In the genomic region with DNA sequence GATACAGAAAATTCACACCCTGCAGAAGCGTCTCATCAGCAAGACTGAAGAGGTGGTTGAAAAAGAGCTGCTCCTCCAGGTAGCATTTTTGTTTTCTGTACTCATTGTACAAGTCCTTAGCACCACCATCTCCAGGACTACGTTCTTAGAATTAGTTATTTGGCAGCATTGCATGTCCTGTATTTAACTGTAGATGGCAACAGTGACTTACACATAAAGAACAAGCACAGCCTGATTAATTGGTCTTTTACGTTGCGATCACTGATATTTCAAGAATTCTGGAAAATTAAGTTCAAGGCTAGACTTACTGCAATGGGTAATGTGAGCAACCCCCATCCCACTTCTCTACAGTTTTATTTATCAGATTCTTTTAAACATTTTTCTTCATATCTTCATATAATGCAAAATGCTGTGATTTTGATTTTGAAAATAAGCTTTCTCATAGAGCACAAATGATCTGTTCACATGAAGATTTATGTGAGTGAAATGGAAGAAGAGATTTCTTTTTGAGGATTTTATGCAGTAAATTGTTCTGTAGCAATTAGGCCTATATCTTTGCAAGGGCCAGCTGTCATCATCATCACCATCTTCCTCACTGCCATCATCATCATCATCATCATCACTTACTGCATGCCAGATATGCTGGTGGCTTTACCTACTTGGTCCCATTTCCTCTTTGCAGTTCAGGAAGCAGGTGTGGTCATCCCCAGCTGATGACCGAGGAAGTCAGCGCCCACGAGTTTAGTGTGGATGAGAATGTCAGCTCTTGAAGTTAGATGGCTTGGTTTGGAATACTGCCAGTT, we compare ENCODE assay signal across 8 cellular contexts. TPM values are rescaled to one million over a fixed set of nuclear protein-coding genes. Genes with fewer than 3 reads are reported as not detected.
A peak's percentile ranks its signal among the peaks of the same experiment; 100 is the strongest.
DNase-seq lines count a peak whose midpoint lies in the region; ATAC-seq, FAIRE-seq and TF ChIP-seq lines count a peak whose summit lies in the region.

No MANE protein-coding gene starts in this region.

- H3K27ac ChIP-seq in right lobe of liver = no peak overlapping the region

- H3K4me1 ChIP-seq in right lobe of liver = no peaks in the 10 kb centered on the region

- 36% methylated on average over 7 of the region's 7 CpGs for WGBS in right lobe of liver (ENCODE audit: insufficient coverage, low coverage, low lambda C conversion rate, missing lambda C conversion rate)

- H3K36me3 ChIP-seq in right lobe of liver = no peaks in the 10 kb centered on the region

- no peak for TF ChIP-seq POLR2A in right lobe of liver (IDR thresholded peaks at IDR 0.05)

- H3K9me3 ChIP-seq in right lobe of liver = no peaks in the 10 kb centered on the region

- intact Hi-C loops in right lobe of liver (cut with DNase I) = no loop called here

- ATAC-seq in right lobe of liver (peak in 3 of 4 donors; percentile 24 to 42 (median 25)), HG02588 (IDR thresholded peaks at IDR 0.05; ENCODE audit: unreplicated experiment) (no peak)

- no peak overlapping the region for H3K4me3 ChIP-seq in right lobe of liver

- FAIRE-seq in HTR-8/SVneo (lab: Jason Lieb, UNC) = no peak

- no peaks in the 10 kb centered on the region for H3K27me3 ChIP-seq in right lobe of liver

- DNase-seq in GM03348 (ENCODE audit: low spot score) (peak; percentile 64), HTR-8/SVneo (ENCODE audit: insufficient read length, low spot score) (peak; percentile 19), amniotic stem cell (lab: John Stamatoyannopoulos, UW) (peak; percentile 12), right lobe of liver (no peak), NCI-H345 treated with DMSO at 0.1 percent for 48 hours (lab: John Stamatoyannopoulos, UW; ENCODE audit: unreplicated experiment) (no peak)
- DNase-seq in activated CD4-positive, alpha-beta T cell treated with anti-CD3 and anti-CD28 coated beads, Interleukin-2, amount 50 U/mL, for 4 hours = no peak
- no peak for DNase-seq in activated T-cell treated with anti-CD3 and anti-CD28 coated beads, Interleukin-2, amount 50 U/mL, for 48 hours

- TF ChIP-seq CTCF in right lobe of liver (IDR thresholded peaks at IDR 0.05) = peak; percentile 20 to 49 (median 24)

RNA-seq across cellular contexts. Expression of a gene that starts 53.3 kb away (rescaled TPM):
- 1 to 10 TPM in 1 of 6 experiments, under 1 TPM in 3, not detected in 2; 0.10 to 2.9 (median 0.15) TPM for total RNA-seq in right lobe of liver

Comparison
In these comparisons a context has a peak if more than half of its experiments do, and no peak if none do; other contexts are left out.
1. DNase-seq: peak in GM03348 (single experiment), HTR-8/SVneo (single experiment) and amniotic stem cell (single experiment); none in right lobe of liver (0 of 3), activated CD4-positive, alpha-beta T cell treated with anti-CD3 and anti-CD28 coated beads, Interleukin-2, amount 50 U/mL, for 4 hours (0 of 2), activated T-cell treated with anti-CD3 and anti-CD28 coated beads, Interleukin-2, amount 50 U/mL, for 48 hours (0 of 2) and NCI-H345 treated with DMSO at 0.1 percent for 48 hours (single experiment).